In genomic region chr14:40909906-40910305, GRCh38 we compare ENCODE assay signal across 24 cellular contexts.
"Had no signal": no experiment of that assay in that cellular context is flagged by ENCODE, and none has a peak within 500 bp of the region (broad histone marks: within the 10 kb centered on the region; RNA-seq: fewer than 3 reads in every experiment).

No MANE protein-coding gene starts in this region.

- H3K9me3 ChIP-seq: adrenal gland, ascending aorta, transverse colon, vagina had no signal

- H3K4me3 ChIP-seq: adrenal gland, ascending aorta, hepatocyte, smooth muscle cell, transverse colon, vagina had no signal

- H3K4me1 Mint-ChIP-seq: activated CD4-positive, alpha-beta T cell treated with anti-CD3 and anti-CD28 coated beads, Interleukin-2, amount 10 ng/mL, durations not matched to agents 7 days and 5 days; nephron; stimulated activated memory B cell treated with anti-CD40 and anti-IgM and Interleukin-4, amounts not matched to agents 10 μg/mL and 1 μg/mL and 100 μg/mL, for 72 hours; T-helper 17 cell had no signal

- H3K27ac Mint-ChIP-seq: activated CD4-positive, alpha-beta T cell treated with anti-CD3 and anti-CD28 coated beads, Interleukin-2, amount 10 ng/mL, durations not matched to agents 7 days and 5 days; activated CD8-positive, alpha-beta T cell treated with anti-CD3 and anti-CD28 coated beads for 36 hours; activated naive CD4-positive, alpha-beta T cell treated with anti-CD3 and anti-CD28 coated beads, Interleukin-2, amount 50 U/mL, for 72 hours; activated T-helper 1 cell treated with anti-CD3 and anti-CD28 coated beads, Interleukin-12 subunit alpha, Interleukin-12 subunit beta, Interleukin-2, Interleukin-4 antibody, amounts not matched to agents 30 ng/mL and 10 ng/mL and 1 ng/mL, durations not matched to agents 14 hours and 24 hours and 36 hours; nephron; stimulated activated memory B cell treated with anti-CD40 and anti-IgM and Interleukin-4, amounts not matched to agents 10 μg/mL and 1 μg/mL and 100 μg/mL, for 72 hours; T-helper 17 cell had no signal

- ATAC-seq: activated CD8-positive, alpha-beta T cell treated with anti-CD3 and anti-CD28 coated beads for 36 hours; activated naive CD4-positive, alpha-beta T cell treated with anti-CD3 and anti-CD28 coated beads, Interleukin-2, amount 50 U/mL, for 72 hours; esophagus mucosa; left cardiac atrium; sciatic nerve; stimulated activated memory B cell treated with anti-CD40 and anti-IgM and Interleukin-4, amounts not matched to agents 10 μg/mL and 1 μg/mL and 100 μg/mL, for 72 hours; T-helper 17 cell had no signal

- H3K27me3 Mint-ChIP-seq: activated CD4-positive, alpha-beta T cell treated with anti-CD3 and anti-CD28 coated beads, Interleukin-2, amount 10 ng/mL, durations not matched to agents 7 days and 5 days; activated CD8-positive, alpha-beta T cell treated with anti-CD3 and anti-CD28 coated beads for 36 hours; stimulated activated memory B cell treated with anti-CD40 and anti-IgM and Interleukin-4, amounts not matched to agents 10 μg/mL and 1 μg/mL and 100 μg/mL, for 72 hours; T-helper 17 cell had no signal

- H3K9me3 Mint-ChIP-seq: activated CD4-positive, alpha-beta T cell treated with anti-CD3 and anti-CD28 coated beads, Interleukin-2, amount 10 ng/mL, durations not matched to agents 7 days and 5 days; nephron; stimulated activated memory B cell treated with anti-CD40 and anti-IgM and Interleukin-4, amounts not matched to agents 10 μg/mL and 1 μg/mL and 100 μg/mL, for 72 hours had no signal

- H3K36me3 Mint-ChIP-seq: activated naive CD4-positive, alpha-beta T cell treated with anti-CD3 and anti-CD28 coated beads, Interleukin-2, amount 50 U/mL, for 72 hours; stimulated activated memory B cell treated with anti-CD40 and anti-IgM and Interleukin-4, amounts not matched to agents 10 μg/mL and 1 μg/mL and 100 μg/mL, for 72 hours had no signal

- H3K27ac ChIP-seq: adrenal gland, ascending aorta, brain microvascular endothelial cell, hepatocyte, transverse colon, vagina, VCaP had no signal

- H3K27me3 ChIP-seq: adrenal gland, ascending aorta, brain microvascular endothelial cell, hepatocyte, transverse colon, vagina had no signal

- H3K4me3 Mint-ChIP-seq: activated CD4-positive, alpha-beta T cell treated with anti-CD3 and anti-CD28 coated beads, Interleukin-2, amount 10 ng/mL, durations not matched to agents 7 days and 5 days; activated CD8-positive, alpha-beta T cell treated with anti-CD3 and anti-CD28 coated beads for 36 hours; activated T-helper 1 cell treated with anti-CD3 and anti-CD28 coated beads, Interleukin-12 subunit alpha, Interleukin-12 subunit beta, Interleukin-2, Interleukin-4 antibody, amounts not matched to agents 30 ng/mL and 10 ng/mL and 1 ng/mL, durations not matched to agents 14 hours and 24 hours and 36 hours; nephron; stimulated activated memory B cell treated with anti-CD40 and anti-IgM and Interleukin-4, amounts not matched to agents 10 μg/mL and 1 μg/mL and 100 μg/mL, for 72 hours; T-helper 17 cell had no signal

- H2AFZ ChIP-seq: hepatocyte had no signal

- DNase-seq: activated CD4-positive, alpha-beta T cell treated with anti-CD3 and anti-CD28 coated beads, Interleukin-2, amount 10 ng/mL, durations not matched to agents 7 days and 5 days; activated CD4-positive, CD25-positive, alpha-beta regulatory T cell treated with anti-CD3 and anti-CD28 coated beads, Interleukin-2, amount 50 U/mL, for 72 hours; activated CD8-positive, alpha-beta T cell treated with anti-CD3 and anti-CD28 coated beads for 36 hours; adrenal gland; brain microvascular endothelial cell; caudate nucleus; dermis blood vessel endothelial cell; effector memory CD4-positive, alpha-beta T cell; foreskin melanocyte; left cardiac atrium; stimulated activated CD4-positive, alpha-beta T cell treated with anti-CD3 and anti-CD28 coated beads, Interleukin-15, amount 100 ng/mL, for 24 hours; T-helper 17 cell; transverse colon had no signal

- H3K79me2 ChIP-seq: hepatocyte had no signal

- H3K36me3 ChIP-seq: adrenal gland, ascending aorta, brain microvascular endothelial cell, transverse colon, vagina had no signal

- H3K4me1 ChIP-seq: adrenal gland, ascending aorta, transverse colon, vagina had no signal

- H3K4me2 ChIP-seq: hepatocyte, smooth muscle cell had no signal
